Comparison of ENCODE assay signal across 2 cellular contexts in the genomic region with DNA sequence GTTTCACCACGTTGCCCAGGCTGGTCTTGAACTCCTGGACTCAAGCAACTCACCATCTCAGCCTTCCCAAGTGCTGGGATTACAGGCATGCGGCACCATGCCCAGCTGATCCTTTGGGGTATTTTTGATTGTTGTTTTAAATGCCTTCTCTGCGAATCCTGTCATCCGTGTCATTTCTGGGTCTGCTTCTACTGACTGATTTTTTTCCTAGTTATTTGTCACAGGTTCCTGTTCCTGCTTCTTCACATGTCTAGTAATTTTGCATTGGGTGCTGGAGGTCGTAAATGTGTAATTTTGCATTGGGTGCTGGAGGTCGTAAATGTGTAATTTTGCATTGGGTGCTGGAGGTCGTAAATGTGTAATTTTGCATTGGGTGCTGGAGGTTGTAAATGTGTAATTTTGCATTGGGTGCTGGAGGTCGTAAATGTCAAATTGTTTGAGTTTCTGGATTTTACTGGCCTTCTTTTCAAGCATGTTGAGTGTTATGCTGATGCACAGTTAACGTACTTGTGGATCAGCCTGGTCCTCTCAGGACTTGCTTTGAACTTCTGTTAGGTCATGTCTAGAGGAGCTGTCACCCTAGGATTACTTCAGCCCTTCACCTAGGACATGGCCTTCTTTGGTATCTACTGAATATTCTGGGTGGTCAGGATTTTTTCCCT.
TF ChIP-seq lines count a peak whose summit lies in the region.

No MANE protein-coding gene starts in this region.

TF ChIP-seq in HepG2, 621 proteins besides CTCF, POLR2A, EP300 and RAD21:
- no peak for TF ChIP-seq ZFY (CRISPR knock-in tag; IDR thresholded peaks at IDR 0.05)
- no peak for TF ChIP-seq REXO4 (CRISPR knock-in tag; IDR thresholded peaks at IDR 0.05; ENCODE audit: borderline replicate concordance)
- TF ChIP-seq ZC3H13 (CRISPR knock-in tag; IDR thresholded peaks at IDR 0.05): peak; percentile 61
- TF ChIP-seq, protein P1, sequence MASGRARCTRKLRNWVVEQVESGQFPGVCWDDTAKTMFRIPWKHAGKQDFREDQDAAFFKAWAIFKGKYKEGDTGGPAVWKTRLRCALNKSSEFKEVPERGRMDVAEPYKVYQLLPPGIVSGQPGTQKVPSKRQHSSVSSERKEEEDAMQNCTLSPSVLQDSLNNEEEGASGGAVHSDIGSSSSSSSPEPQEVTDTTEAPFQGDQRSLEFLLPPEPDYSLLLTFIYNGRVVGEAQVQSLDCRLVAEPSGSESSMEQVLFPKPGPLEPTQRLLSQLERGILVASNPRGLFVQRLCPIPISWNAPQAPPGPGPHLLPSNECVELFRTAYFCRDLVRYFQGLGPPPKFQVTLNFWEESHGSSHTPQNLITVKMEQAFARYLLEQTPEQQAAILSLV (CRISPR knock-in tag; IDR thresholded peaks at IDR 0.05; ENCODE audit: borderline replicate concordance): no peak
- peak; percentile 13; the same call in 1 of the 2 replicates for TF ChIP-seq POLR2AphosphoS5 (IDR thresholded peaks at IDR 0.05; ENCODE audit: low read depth, low read length)
- TF ChIP-seq U2AF1 (optimal IDR thresholded peaks at IDR 0.05; ENCODE audit: low read depth, low read length): no peak
- TF ChIP-seq NCOA5 (CRISPR knock-in tag; IDR thresholded peaks at IDR 0.05): 0 out of 2 replicates have a peak, but pooled peaks have one; percentile 60
- TF ChIP-seq NKX3-1 (CRISPR knock-in tag; IDR thresholded peaks at IDR 0.05): no peak
- TF ChIP-seq, protein P2, sequence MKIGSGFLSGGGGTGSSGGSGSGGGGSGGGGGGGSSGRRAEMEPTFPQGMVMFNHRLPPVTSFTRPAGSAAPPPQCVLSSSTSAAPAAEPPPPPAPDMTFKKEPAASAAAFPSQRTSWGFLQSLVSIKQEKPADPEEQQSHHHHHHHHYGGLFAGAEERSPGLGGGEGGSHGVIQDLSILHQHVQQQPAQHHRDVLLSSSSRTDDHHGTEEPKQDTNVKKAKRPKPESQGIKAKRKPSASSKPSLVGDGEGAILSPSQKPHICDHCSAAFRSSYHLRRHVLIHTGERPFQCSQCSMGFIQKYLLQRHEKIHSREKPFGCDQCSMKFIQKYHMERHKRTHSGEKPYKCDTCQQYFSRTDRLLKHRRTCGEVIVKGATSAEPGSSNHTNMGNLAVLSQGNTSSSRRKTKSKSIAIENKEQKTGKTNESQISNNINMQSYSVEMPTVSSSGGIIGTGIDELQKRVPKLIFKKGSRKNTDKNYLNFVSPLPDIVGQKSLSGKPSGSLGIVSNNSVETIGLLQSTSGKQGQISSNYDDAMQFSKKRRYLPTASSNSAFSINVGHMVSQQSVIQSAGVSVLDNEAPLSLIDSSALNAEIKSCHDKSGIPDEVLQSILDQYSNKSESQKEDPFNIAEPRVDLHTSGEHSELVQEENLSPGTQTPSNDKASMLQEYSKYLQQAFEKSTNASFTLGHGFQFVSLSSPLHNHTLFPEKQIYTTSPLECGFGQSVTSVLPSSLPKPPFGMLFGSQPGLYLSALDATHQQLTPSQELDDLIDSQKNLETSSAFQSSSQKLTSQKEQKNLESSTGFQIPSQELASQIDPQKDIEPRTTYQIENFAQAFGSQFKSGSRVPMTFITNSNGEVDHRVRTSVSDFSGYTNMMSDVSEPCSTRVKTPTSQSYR (CRISPR knock-in tag; IDR thresholded peaks at IDR 0.05; ENCODE audit: borderline replicate concordance): no peak
- peak; percentile 71 for TF ChIP-seq RBM22 (optimal IDR thresholded peaks at IDR 0.05; ENCODE audit: low read length)
- no peak for TF ChIP-seq TOPORS (CRISPR knock-in tag; IDR thresholded peaks at IDR 0.05)
- TF ChIP-seq SIN3A (IDR thresholded peaks at IDR 0.05; ENCODE audit: borderline replicate concordance, low read depth, low read length): no peak
- TF ChIP-seq, protein P3, sequence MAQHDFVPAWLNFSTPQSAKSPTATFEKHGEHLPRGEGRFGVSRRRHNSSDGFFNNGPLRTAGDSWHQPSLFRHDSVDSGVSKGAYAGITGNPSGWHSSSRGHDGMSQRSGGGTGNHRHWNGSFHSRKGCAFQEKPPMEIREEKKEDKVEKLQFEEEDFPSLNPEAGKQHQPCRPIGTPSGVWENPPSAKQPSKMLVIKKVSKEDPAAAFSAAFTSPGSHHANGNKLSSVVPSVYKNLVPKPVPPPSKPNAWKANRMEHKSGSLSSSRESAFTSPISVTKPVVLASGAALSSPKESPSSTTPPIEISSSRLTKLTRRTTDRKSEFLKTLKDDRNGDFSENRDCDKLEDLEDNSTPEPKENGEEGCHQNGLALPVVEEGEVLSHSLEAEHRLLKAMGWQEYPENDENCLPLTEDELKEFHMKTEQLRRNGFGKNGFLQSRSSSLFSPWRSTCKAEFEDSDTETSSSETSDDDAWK (CRISPR knock-in tag; IDR thresholded peaks at IDR 0.05): no peak
- TF ChIP-seq AKAP8 (CRISPR knock-in tag; IDR thresholded peaks at IDR 0.05): peak; percentile 17; the same call in 1 of the 2 replicates
- TF ChIP-seq ZNF17 (CRISPR knock-in tag; IDR thresholded peaks at IDR 0.05): no peak
- TF ChIP-seq POLR2G (IDR thresholded peaks at IDR 0.05; ENCODE audit: low read depth, low read length): peak; percentile 69
- TF ChIP-seq, protein P4, sequence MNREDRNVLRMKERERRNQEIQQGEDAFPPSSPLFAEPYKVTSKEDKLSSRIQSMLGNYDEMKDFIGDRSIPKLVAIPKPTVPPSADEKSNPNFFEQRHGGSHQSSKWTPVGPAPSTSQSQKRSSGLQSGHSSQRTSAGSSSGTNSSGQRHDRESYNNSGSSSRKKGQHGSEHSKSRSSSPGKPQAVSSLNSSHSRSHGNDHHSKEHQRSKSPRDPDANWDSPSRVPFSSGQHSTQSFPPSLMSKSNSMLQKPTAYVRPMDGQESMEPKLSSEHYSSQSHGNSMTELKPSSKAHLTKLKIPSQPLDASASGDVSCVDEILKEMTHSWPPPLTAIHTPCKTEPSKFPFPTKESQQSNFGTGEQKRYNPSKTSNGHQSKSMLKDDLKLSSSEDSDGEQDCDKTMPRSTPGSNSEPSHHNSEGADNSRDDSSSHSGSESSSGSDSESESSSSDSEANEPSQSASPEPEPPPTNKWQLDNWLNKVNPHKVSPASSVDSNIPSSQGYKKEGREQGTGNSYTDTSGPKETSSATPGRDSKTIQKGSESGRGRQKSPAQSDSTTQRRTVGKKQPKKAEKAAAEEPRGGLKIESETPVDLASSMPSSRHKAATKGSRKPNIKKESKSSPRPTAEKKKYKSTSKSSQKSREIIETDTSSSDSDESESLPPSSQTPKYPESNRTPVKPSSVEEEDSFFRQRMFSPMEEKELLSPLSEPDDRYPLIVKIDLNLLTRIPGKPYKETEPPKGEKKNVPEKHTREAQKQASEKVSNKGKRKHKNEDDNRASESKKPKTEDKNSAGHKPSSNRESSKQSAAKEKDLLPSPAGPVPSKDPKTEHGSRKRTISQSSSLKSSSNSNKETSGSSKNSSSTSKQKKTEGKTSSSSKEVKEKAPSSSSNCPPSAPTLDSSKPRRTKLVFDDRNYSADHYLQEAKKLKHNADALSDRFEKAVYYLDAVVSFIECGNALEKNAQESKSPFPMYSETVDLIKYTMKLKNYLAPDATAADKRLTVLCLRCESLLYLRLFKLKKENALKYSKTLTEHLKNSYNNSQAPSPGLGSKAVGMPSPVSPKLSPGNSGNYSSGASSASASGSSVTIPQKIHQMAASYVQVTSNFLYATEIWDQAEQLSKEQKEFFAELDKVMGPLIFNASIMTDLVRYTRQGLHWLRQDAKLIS (CRISPR knock-in tag; IDR thresholded peaks at IDR 0.05): no peak

TF ChIP-seq in HEK293, 187 proteins besides CTCF, POLR2A, EP300 and RAD21:
- TF ChIP-seq TRIM28 (IDR thresholded peaks at IDR 0.05; ENCODE audit: borderline replicate concordance, low read length) (peak; percentile 77; the same call in 1 of the 2 replicates), ZNF549 (tag by site-specific recombination; IDR thresholded peaks at IDR 0.05) (no peak), ZNF24 (tag by site-specific recombination; IDR thresholded peaks at IDR 0.05) (no peak), SETDB1 (IDR thresholded peaks at IDR 0.05; ENCODE audit: insufficient read length, low read length) (peak; percentile 63), ZNF560 (tag by site-specific recombination; IDR thresholded peaks at IDR 0.05; ENCODE audit: borderline replicate concordance) (no peak), ZNF776 (tag by site-specific recombination; IDR thresholded peaks at IDR 0.05; ENCODE audit: borderline replicate concordance) (no peak)
- TF ChIP-seq, protein P5, sequence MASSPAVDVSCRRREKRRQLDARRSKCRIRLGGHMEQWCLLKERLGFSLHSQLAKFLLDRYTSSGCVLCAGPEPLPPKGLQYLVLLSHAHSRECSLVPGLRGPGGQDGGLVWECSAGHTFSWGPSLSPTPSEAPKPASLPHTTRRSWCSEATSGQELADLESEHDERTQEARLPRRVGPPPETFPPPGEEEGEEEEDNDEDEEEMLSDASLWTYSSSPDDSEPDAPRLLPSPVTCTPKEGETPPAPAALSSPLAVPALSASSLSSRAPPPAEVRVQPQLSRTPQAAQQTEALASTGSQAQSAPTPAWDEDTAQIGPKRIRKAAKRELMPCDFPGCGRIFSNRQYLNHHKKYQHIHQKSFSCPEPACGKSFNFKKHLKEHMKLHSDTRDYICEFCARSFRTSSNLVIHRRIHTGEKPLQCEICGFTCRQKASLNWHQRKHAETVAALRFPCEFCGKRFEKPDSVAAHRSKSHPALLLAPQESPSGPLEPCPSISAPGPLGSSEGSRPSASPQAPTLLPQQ (tag by site-specific recombination; IDR thresholded peaks at IDR 0.05): no peak
